17 cellular contexts compared by ENCODE assay signal in genomic region chr14:90593254-90594040, GRCh38.
"Had no signal": no experiment of that assay in that cellular context is flagged by ENCODE, and none has a peak within 500 bp of the region (broad histone marks: within the 10 kb centered on the region; RNA-seq: fewer than 3 reads in every experiment).

No MANE protein-coding gene starts in this region.

- H3K4me3 ChIP-seq: gastrocnemius medialis, heart right ventricle, mucosa of descending colon, suprapubic skin had no signal

- H3K36me3 ChIP-seq: brain microvascular endothelial cell had no signal

- ATAC-seq: activated T-cell treated with anti-CD3 and anti-CD28 coated beads, Interleukin-2, amount 50 U/mL, for 72 hours; effector memory CD8-positive, alpha-beta T cell; gastrocnemius medialis; left lobe of liver; mucosa of descending colon; naive thymus-derived CD4-positive, alpha-beta T cell had no signal

- H3K27ac ChIP-seq: brain microvascular endothelial cell, epithelial cell of prostate, gastrocnemius medialis, heart right ventricle, suprapubic skin had no signal

- H3K27me3 ChIP-seq: brain microvascular endothelial cell, gastrocnemius medialis, heart right ventricle, suprapubic skin had no signal

- DNase-seq: activated CD4-positive, alpha-beta T cell treated with anti-CD3 and anti-CD28 coated beads, Interleukin-2, amount 10 ng/mL, durations not matched to agents 7 days and 5 days; activated CD4-positive, CD25-positive, alpha-beta regulatory T cell; activated CD8-positive, alpha-beta memory T cell treated with anti-CD3 and anti-CD28 coated beads, Interleukin-2, amount 50 U/mL, for 48 hours; activated gamma-delta T cell; activated T-cell treated with anti-CD3 and anti-CD28 coated beads, Interleukin-2, amount 50 U/mL, for 72 hours; anterior cingulate cortex; brain microvascular endothelial cell; cerebellar nuclear complex; effector memory CD8-positive, alpha-beta T cell; gastrocnemius medialis; heart right ventricle; mammary epithelial cell; mucosa of descending colon; naive thymus-derived CD4-positive, alpha-beta T cell had no signal

- H3K4me1 ChIP-seq: heart right ventricle, suprapubic skin had no signal

- H3K9me3 ChIP-seq: gastrocnemius medialis, heart right ventricle, mucosa of descending colon, suprapubic skin had no signal
